15 cellular contexts compared by ENCODE assay signal in the genomic region with DNA sequence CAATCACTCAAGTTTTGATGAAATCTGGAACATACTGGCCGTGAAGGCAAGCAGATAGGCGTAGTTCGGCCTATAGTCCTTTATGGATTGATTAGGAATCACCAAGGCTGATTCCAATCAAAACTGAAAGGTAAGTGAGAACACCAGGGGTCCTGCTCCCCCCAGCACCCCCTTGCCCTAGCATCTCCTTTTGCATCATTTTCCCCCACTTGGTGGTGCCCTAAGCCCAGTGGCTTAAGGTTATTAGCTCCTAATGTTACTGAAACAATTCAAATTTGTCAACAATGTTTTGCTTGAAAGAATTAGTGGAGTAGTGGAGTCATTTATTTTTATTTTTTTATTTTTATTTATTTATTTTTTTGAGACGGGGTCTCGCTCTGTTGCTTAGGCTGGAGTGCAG. TPM values are rescaled to one million over a fixed set of nuclear protein-coding genes. Genes with fewer than 3 reads are reported as not detected.
DNase-seq lines count a peak whose midpoint lies in the region; ATAC-seq and TF ChIP-seq lines count a peak whose summit lies in the region.
"Had no signal": no experiment of that assay in that cellular context is flagged by ENCODE, and none has a peak within 500 bp of the region (broad histone marks: within the 10 kb centered on the region; RNA-seq: fewer than 3 reads in every experiment).

No MANE protein-coding gene starts in this region.

- TF ChIP-seq CTCF in choroid plexus epithelial cell (conservative IDR thresholded peaks at IDR 0.05; ENCODE audit: low read depth, low read length), result peak; percentile 24
- TF ChIP-seq CTCF in psoas muscle (IDR thresholded peaks at IDR 0.05), result peak; percentile 26
- no peak for TF ChIP-seq CTCF in progenitor cell of endocrine pancreas (IDR thresholded peaks at IDR 0.05; ENCODE audit: unreplicated experiment)

- CTCF ChIA-PET in activated naive CD4-positive, alpha-beta T cell treated with anti-CD3 and anti-CD28 coated beads for 36 hours (lab: Charles Lee), result interaction anchor here (1.0 kb wide), 1 partner anchor 192 kb away, joined by 3 read pairs; no protein-coding TSS in a partner anchor
- CTCF ChIA-PET in activated naive CD4-positive, alpha-beta T cell treated with anti-CD3 and anti-CD28 coated beads, Interleukin-2, amount 10 ng/mL, durations not matched to agents 7 days and 5 days (lab: Charles Lee), result interaction anchor here (1.0 to 1.4 kb wide), 3 partner anchors 15 to 189 kb away, joined by 3 to 4 read pairs (median 4); a partner anchor contains a TSS
- CTCF ChIA-PET in activated CD4-positive, alpha-beta T cell treated with anti-CD3 and anti-CD28 coated beads, Interleukin-2, amount 10 ng/mL, durations not matched to agents 7 days and 5 days (lab: Charles Lee), result no interaction called here

- H3K36me3 Mint-ChIP-seq in activated naive CD4-positive, alpha-beta T cell treated with anti-CD3 and anti-CD28 coated beads for 36 hours (ENCODE audit: low read depth), result no peaks in the 10 kb centered on the region
- H3K36me3 Mint-ChIP-seq in activated naive CD4-positive, alpha-beta T cell treated with anti-CD3 and anti-CD28 coated beads, Interleukin-2, amount 10 ng/mL, durations not matched to agents 7 days and 5 days, result no peaks in the 10 kb centered on the region
- H3K36me3 Mint-ChIP-seq in activated CD4-positive, alpha-beta T cell treated with anti-CD3 and anti-CD28 coated beads, Interleukin-2, amount 10 ng/mL, durations not matched to agents 7 days and 5 days (ENCODE audit: low read depth), result no peaks in the 10 kb centered on the region
- no peaks in the 10 kb centered on the region for H3K36me3 Mint-ChIP-seq in progenitor cell of endocrine pancreas (ENCODE audit: insufficient read depth)
- H3K36me3 Mint-ChIP-seq: activated CD4-positive, alpha-beta memory T cell treated with anti-CD3 and anti-CD28 coated beads for 36 hours; activated naive CD4-positive, alpha-beta T cell treated with anti-CD3 and anti-CD28 coated beads, Interleukin-2, amount 50 U/mL, for 24 hours had no signal

- peak; percentile 39 for DNase-seq in activated naive CD4-positive, alpha-beta T cell treated with anti-CD3 and anti-CD28 coated beads for 36 hours
- DNase-seq in activated naive CD4-positive, alpha-beta T cell treated with anti-CD3 and anti-CD28 coated beads, Interleukin-2, amount 10 ng/mL, durations not matched to agents 7 days and 5 days, result no peak
- DNase-seq in NCI-H69 (lab: John Stamatoyannopoulos, UW) (peak; percentile 16), choroid plexus epithelial cell (ENCODE audit: low read depth) (no peak), psoas muscle (no peak), HuH-7 (ENCODE audit: low spot score) (no peak), progenitor cell of endocrine pancreas (ENCODE audit: low spot score, unreplicated experiment) (no peak)
- DNase-seq in activated CD4-positive, alpha-beta T cell treated with anti-CD3 and anti-CD28 coated beads, Interleukin-2, amount 10 ng/mL, durations not matched to agents 7 days and 5 days, result no peak
- DNase-seq: activated CD4-positive, alpha-beta memory T cell treated with anti-CD3 and anti-CD28 coated beads for 36 hours; NCI-H1092; NK-92 treated with Interleukin-12 subunit alpha and Interleukin-12 subunit beta, amount 100 ng/mL, for 24 hours had no signal

- H3K4me3 ChIP-seq in choroid plexus epithelial cell (ENCODE audit: low read depth, low read length), result no peak overlapping the region
- H3K4me3 ChIP-seq in psoas muscle, result no peak overlapping the region
- H3K4me3 ChIP-seq: coronary artery had no signal

- no peaks in the 10 kb centered on the region for H3K9me3 Mint-ChIP-seq in activated naive CD4-positive, alpha-beta T cell treated with anti-CD3 and anti-CD28 coated beads for 36 hours
- H3K9me3 Mint-ChIP-seq in activated naive CD4-positive, alpha-beta T cell treated with anti-CD3 and anti-CD28 coated beads, Interleukin-2, amount 10 ng/mL, durations not matched to agents 7 days and 5 days, result no peaks in the 10 kb centered on the region
- no peaks in the 10 kb centered on the region for H3K9me3 Mint-ChIP-seq in activated CD4-positive, alpha-beta T cell treated with anti-CD3 and anti-CD28 coated beads, Interleukin-2, amount 10 ng/mL, durations not matched to agents 7 days and 5 days
- no peaks in the 10 kb centered on the region for H3K9me3 Mint-ChIP-seq in progenitor cell of endocrine pancreas (ENCODE audit: low read depth)
- H3K9me3 Mint-ChIP-seq: activated CD4-positive, alpha-beta memory T cell treated with anti-CD3 and anti-CD28 coated beads for 36 hours; activated naive CD4-positive, alpha-beta T cell treated with anti-CD3 and anti-CD28 coated beads, Interleukin-2, amount 50 U/mL, for 24 hours had no signal

- H3K36me3 ChIP-seq in psoas muscle (ENCODE audit: insufficient read depth in 1 of 2, low read depth in 1 of 2), result no peaks in the 10 kb centered on the region

- no peak overlapping the region for H3K27ac Mint-ChIP-seq in activated naive CD4-positive, alpha-beta T cell treated with anti-CD3 and anti-CD28 coated beads for 36 hours
- H3K27ac Mint-ChIP-seq in activated naive CD4-positive, alpha-beta T cell treated with anti-CD3 and anti-CD28 coated beads, Interleukin-2, amount 10 ng/mL, durations not matched to agents 7 days and 5 days, result no peak overlapping the region
- no peak overlapping the region for H3K27ac Mint-ChIP-seq in activated CD4-positive, alpha-beta T cell treated with anti-CD3 and anti-CD28 coated beads, Interleukin-2, amount 10 ng/mL, durations not matched to agents 7 days and 5 days
- H3K27ac Mint-ChIP-seq in progenitor cell of endocrine pancreas, result no peak overlapping the region
- H3K27ac Mint-ChIP-seq: activated CD4-positive, alpha-beta memory T cell treated with anti-CD3 and anti-CD28 coated beads for 36 hours; activated naive CD4-positive, alpha-beta T cell treated with anti-CD3 and anti-CD28 coated beads, Interleukin-2, amount 50 U/mL, for 24 hours had no signal

- H3K27me3 ChIP-seq in psoas muscle (ENCODE audit: insufficient read depth in 3 of 3, low read length in 2 of 3), result peaks cover 0 to 8% (median 0%) of the 10 kb centered on the region in 3 donors

- no peak overlapping the region for H3K4me3 Mint-ChIP-seq in activated naive CD4-positive, alpha-beta T cell treated with anti-CD3 and anti-CD28 coated beads for 36 hours
- no peak overlapping the region for H3K4me3 Mint-ChIP-seq in activated naive CD4-positive, alpha-beta T cell treated with anti-CD3 and anti-CD28 coated beads, Interleukin-2, amount 10 ng/mL, durations not matched to agents 7 days and 5 days
- H3K4me3 Mint-ChIP-seq in activated CD4-positive, alpha-beta T cell treated with anti-CD3 and anti-CD28 coated beads, Interleukin-2, amount 10 ng/mL, durations not matched to agents 7 days and 5 days, result no peak overlapping the region
- no peak overlapping the region for H3K4me3 Mint-ChIP-seq in progenitor cell of endocrine pancreas (ENCODE audit: low read depth)
- H3K4me3 Mint-ChIP-seq: activated CD4-positive, alpha-beta memory T cell treated with anti-CD3 and anti-CD28 coated beads for 36 hours; activated naive CD4-positive, alpha-beta T cell treated with anti-CD3 and anti-CD28 coated beads, Interleukin-2, amount 50 U/mL, for 24 hours had no signal

- H3K4me1 ChIP-seq in psoas muscle, result no peaks in the 10 kb centered on the region

- no peak overlapping the region for H3K27ac ChIP-seq in psoas muscle
- H3K27ac ChIP-seq: coronary artery had no signal

- no peak for ATAC-seq in psoas muscle

- H3K27me3 Mint-ChIP-seq in activated naive CD4-positive, alpha-beta T cell treated with anti-CD3 and anti-CD28 coated beads for 36 hours (ENCODE audit: low read depth), result no peaks in the 10 kb centered on the region
- H3K27me3 Mint-ChIP-seq in activated naive CD4-positive, alpha-beta T cell treated with anti-CD3 and anti-CD28 coated beads, Interleukin-2, amount 10 ng/mL, durations not matched to agents 7 days and 5 days, result peaks cover 63% of the 10 kb centered on the region
- peaks cover 25% of the 10 kb centered on the region for H3K27me3 Mint-ChIP-seq in activated CD4-positive, alpha-beta T cell treated with anti-CD3 and anti-CD28 coated beads, Interleukin-2, amount 10 ng/mL, durations not matched to agents 7 days and 5 days
- peaks cover 37% of the 10 kb centered on the region for H3K27me3 Mint-ChIP-seq in progenitor cell of endocrine pancreas
- H3K27me3 Mint-ChIP-seq: activated naive CD4-positive, alpha-beta T cell treated with anti-CD3 and anti-CD28 coated beads, Interleukin-2, amount 50 U/mL, for 24 hours had no signal

- no peaks in the 10 kb centered on the region for H3K9me3 ChIP-seq in psoas muscle

- POLR2A ChIA-PET in activated CD4-positive, alpha-beta T cell treated with anti-CD3 and anti-CD28 coated beads, Interleukin-2, amount 10 ng/mL, durations not matched to agents 7 days and 5 days (lab: Charles Lee), result interaction anchor here (0.5 to 0.6 kb wide), 2 partner anchors 76 to 348 kb away, joined by 3 to 4 read pairs; no protein-coding TSS in a partner anchor

- WGBS in psoas muscle, 3 donors, result 82 to 88% (median 84%) methylated on average over 5 of the region's 5 CpGs

- intact Hi-C loops in activated naive CD4-positive, alpha-beta T cell treated with anti-CD3 and anti-CD28 coated beads for 36 hours (cut with micrococcal nuclease), result loop anchor here (2.0 kb wide), 1 partner anchor 191 kb away; no protein-coding TSS in a partner anchor
- intact Hi-C loops in psoas muscle (cut with DNase I), result no loop called here

- peaks cover 1% of the 10 kb centered on the region for H3K4me1 Mint-ChIP-seq in activated naive CD4-positive, alpha-beta T cell treated with anti-CD3 and anti-CD28 coated beads for 36 hours (ENCODE audit: low read depth)
- H3K4me1 Mint-ChIP-seq in activated naive CD4-positive, alpha-beta T cell treated with anti-CD3 and anti-CD28 coated beads, Interleukin-2, amount 10 ng/mL, durations not matched to agents 7 days and 5 days, result peaks cover 1% of the 10 kb centered on the region
- H3K4me1 Mint-ChIP-seq in activated CD4-positive, alpha-beta T cell treated with anti-CD3 and anti-CD28 coated beads, Interleukin-2, amount 10 ng/mL, durations not matched to agents 7 days and 5 days, result peaks cover 1% of the 10 kb centered on the region
- H3K4me1 Mint-ChIP-seq in progenitor cell of endocrine pancreas (ENCODE audit: low read depth), result peaks cover under 1% of the 10 kb centered on the region
- H3K4me1 Mint-ChIP-seq: activated naive CD4-positive, alpha-beta T cell treated with anti-CD3 and anti-CD28 coated beads, Interleukin-2, amount 50 U/mL, for 24 hours had no signal

RNA-seq across cellular contexts. Expression of a gene that starts 4.9 kb away (rescaled TPM):
- total RNA-seq in activated naive CD4-positive, alpha-beta T cell treated with anti-CD3 and anti-CD28 coated beads for 36 hours, result not detected
- total RNA-seq in psoas muscle (under 1 TPM in 1 of 4 donors, not detected in 3; 0.12 TPM), progenitor cell of endocrine pancreas (not detected in 2 replicates)
- under 1 TPM in 1 of 3 donors, not detected in 2; 0.01 TPM for polyA plus RNA-seq in psoas muscle
- not detected for total RNA-seq in activated CD4-positive, alpha-beta T cell treated with anti-CD3 and anti-CD28 coated beads, Interleukin-2, amount 10 ng/mL, durations not matched to agents 7 days and 5 days
- total RNA-seq: activated CD4-positive, alpha-beta memory T cell treated with anti-CD3 and anti-CD28 coated beads for 36 hours; lung microvascular endothelial cell; omental fat pad had no signal

RNA-seq across cellular contexts. Expression of a gene that starts 18.2 kb away (rescaled TPM):
- total RNA-seq in activated naive CD4-positive, alpha-beta T cell treated with anti-CD3 and anti-CD28 coated beads for 36 hours, result 10 to 100 TPM; 23.5 to 25.2 TPM
- total RNA-seq in psoas muscle, result under 1 TPM in 3 of 4 donors, not detected in 1; 0.17 to 0.30 (median 0.26) TPM
- under 1 TPM; 0.03 to 0.10 (median 0.09) TPM for polyA plus RNA-seq in psoas muscle
- 100 to 1,000 TPM in 1 of 2 experiments, 10 to 100 TPM in 1; 97.9 to 102 TPM for total RNA-seq in activated CD4-positive, alpha-beta T cell treated with anti-CD3 and anti-CD28 coated beads, Interleukin-2, amount 10 ng/mL, durations not matched to agents 7 days and 5 days
- not detected in 2 replicates for total RNA-seq in progenitor cell of endocrine pancreas

RNA-seq across cellular contexts. Expression of a gene that starts 22.7 kb away (rescaled TPM):
- 1 to 10 TPM; 6.2 to 6.5 TPM for total RNA-seq in activated naive CD4-positive, alpha-beta T cell treated with anti-CD3 and anti-CD28 coated beads for 36 hours
- 10 to 100 TPM in 1 of 4 donors, 1 to 10 TPM in 3; 4.1 to 11.7 (median 6.6) TPM for total RNA-seq in psoas muscle
- 10 to 100 TPM in 1 of 3 donors, 1 to 10 TPM in 2; 3.1 to 11.5 (median 3.6) TPM for polyA plus RNA-seq in psoas muscle
- 1 to 10 TPM; 4.0 to 5.5 TPM for total RNA-seq in activated CD4-positive, alpha-beta T cell treated with anti-CD3 and anti-CD28 coated beads, Interleukin-2, amount 10 ng/mL, durations not matched to agents 7 days and 5 days
- 4.2 and 5.1 TPM in 2 replicates for total RNA-seq in progenitor cell of endocrine pancreas

RNA-seq across cellular contexts. Expression of a gene that starts 31.4 kb away (rescaled TPM):
- 100 to 1,000 TPM; 158 to 172 TPM for total RNA-seq in activated naive CD4-positive, alpha-beta T cell treated with anti-CD3 and anti-CD28 coated beads for 36 hours
- total RNA-seq in psoas muscle, result 10 to 100 TPM; 63.2 to 92.4 (median 84.7) TPM
- polyA plus RNA-seq in psoas muscle, result 10 to 100 TPM; 20.0 to 44.7 (median 37.5) TPM
- total RNA-seq in activated CD4-positive, alpha-beta T cell treated with anti-CD3 and anti-CD28 coated beads, Interleukin-2, amount 10 ng/mL, durations not matched to agents 7 days and 5 days, result 100 to 1,000 TPM; 180 to 185 TPM
- 194 and 200 TPM in 2 replicates for total RNA-seq in progenitor cell of endocrine pancreas

Comparison
In these comparisons a context has a peak if more than half of its experiments do, and no peak if none do; other contexts are left out.
1. DNase-seq: peak in activated naive CD4-positive, alpha-beta T cell treated with anti-CD3 and anti-CD28 coated beads for 36 hours (single experiment) and NCI-H69 (single experiment); none in activated naive CD4-positive, alpha-beta T cell treated with anti-CD3 and anti-CD28 coated beads, Interleukin-2, amount 10 ng/mL, durations not matched to agents 7 days and 5 days (single experiment), choroid plexus epithelial cell (single experiment), psoas muscle (0 of 2), HuH-7 (single experiment), activated CD4-positive, alpha-beta T cell treated with anti-CD3 and anti-CD28 coated beads, Interleukin-2, amount 10 ng/mL, durations not matched to agents 7 days and 5 days (single experiment) and progenitor cell of endocrine pancreas (single experiment).
2. RNA of a gene that starts 18.2 kb away (total RNA-seq): 97.9 to 102 TPM in activated CD4-positive, alpha-beta T cell treated with anti-CD3 and anti-CD28 coated beads, Interleukin-2, amount 10 ng/mL, durations not matched to agents 7 days and 5 days and 23.5 to 25.2 TPM in activated naive CD4-positive, alpha-beta T cell treated with anti-CD3 and anti-CD28 coated beads for 36 hours; 0.17 to 0.30 TPM in psoas muscle and not detected in progenitor cell of endocrine pancreas; every median in the first group is over 10 times any median in the second.